ENCODE assay signal across 8 cellular contexts in the genomic region with DNA sequence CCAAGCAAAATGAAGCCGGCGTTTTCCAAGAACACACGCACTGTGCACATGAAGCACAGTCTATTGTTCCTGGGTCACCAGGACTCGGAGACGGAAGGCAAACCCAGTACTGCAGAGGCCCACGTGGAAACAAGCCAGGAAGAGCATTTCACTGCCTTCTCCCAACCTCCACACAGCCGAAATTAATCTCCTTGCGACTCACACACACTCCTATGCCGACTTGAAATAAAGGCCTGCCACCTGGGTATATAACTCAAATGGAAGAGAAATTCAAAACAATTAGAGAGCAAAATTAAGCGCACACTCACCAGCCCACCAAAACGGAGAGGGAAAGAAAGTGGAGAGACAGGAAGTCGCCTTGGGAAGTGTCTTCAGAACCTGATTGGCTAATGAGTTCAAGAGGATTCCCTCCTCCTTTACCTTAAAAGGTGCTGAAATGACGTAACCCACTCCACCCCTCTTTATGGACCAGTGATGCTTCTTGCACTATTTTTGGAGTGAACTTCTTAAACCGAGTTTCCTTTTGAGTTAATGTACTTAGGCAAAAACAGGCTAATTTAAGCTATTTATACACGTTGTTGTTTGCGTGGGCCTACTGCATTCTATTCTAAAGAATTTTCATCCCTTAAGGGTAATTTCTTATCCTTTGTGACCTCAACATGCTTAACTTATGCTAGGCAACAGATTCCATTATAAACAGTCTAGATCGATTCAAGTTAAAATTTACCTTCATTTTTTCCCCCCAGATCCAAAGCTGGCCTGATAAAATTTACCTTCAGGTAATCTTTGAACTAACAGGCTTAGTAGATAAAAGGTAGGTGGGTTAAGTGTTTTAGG. TPM values are rescaled to one million over a fixed set of nuclear protein-coding genes. Genes with fewer than 3 reads are reported as not detected.
DNase-seq lines count a peak whose midpoint lies in the region; TF ChIP-seq lines count a peak whose summit lies in the region.

A gene with protein sequence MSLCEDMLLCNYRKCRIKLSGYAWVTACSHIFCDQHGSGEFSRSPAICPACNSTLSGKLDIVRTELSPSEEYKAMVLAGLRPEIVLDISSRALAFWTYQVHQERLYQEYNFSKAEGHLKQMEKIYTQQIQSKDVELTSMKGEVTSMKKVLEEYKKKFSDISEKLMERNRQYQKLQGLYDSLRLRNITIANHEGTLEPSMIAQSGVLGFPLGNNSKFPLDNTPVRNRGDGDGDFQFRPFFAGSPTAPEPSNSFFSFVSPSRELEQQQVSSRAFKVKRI (minus strand): TSS at position 334 of the 837 bp plus-strand sequence. CDS start 16,756 bp downstream, outside the sequence.

- H3K9me3 ChIP-seq in HEK293 (ENCODE audit: control insufficient read depth, insufficient read depth, low read depth, low read length) (no peaks in the 10 kb centered on the region), MM.1S (replicated peaks; ENCODE audit: insufficient read depth, low read length) (no peaks in the 10 kb centered on the region), neutrophil (no peaks in the 10 kb centered on the region)

- POLR2A ChIA-PET in HEK293 (lab: Yijun Ruan, JAX) = interaction anchor here (0.8 to 3.7 kb wide), 4 partner anchors 9 to 129 kb away, joined by 3 to 57 read pairs (median 4); a partner anchor contains a TSS

- TF ChIP-seq CTCF in HEK293 (tag by site-specific recombination; IDR thresholded peaks at IDR 0.05) = no peak
- TF ChIP-seq CTCF in MM.1S (IDR thresholded peaks at IDR 0.05; ENCODE audit: low read length) = no peak
- no peak for TF ChIP-seq CTCF in neutrophil (IDR thresholded peaks at IDR 0.05)

- H3K4me1 Mint-ChIP-seq in activated naive CD8-positive, alpha-beta T cell treated with anti-CD3 and anti-CD28 coated beads for 36 hours = peaks cover 34% of the 10 kb centered on the region

- H3K36me3 ChIP-seq in HEK293 (ENCODE audit: control insufficient read depth in 2 of 2, insufficient read depth in 1 of 2, low read length in 2 of 2) (peaks cover 0 to 16% of the 10 kb centered on the region in 2 experiments; a peak in 2 of 3 replicates), MM.1S (replicated peaks; ENCODE audit: insufficient read depth, low read length) (no peaks in the 10 kb centered on the region), neutrophil (no peaks in the 10 kb centered on the region)

- H3K27me3 ChIP-seq in MM.1S (replicated peaks; ENCODE audit: insufficient read depth, low read length) (no peaks in the 10 kb centered on the region), neutrophil (no peaks in the 10 kb centered on the region)

- H3K27me3 Mint-ChIP-seq in activated naive CD8-positive, alpha-beta T cell treated with anti-CD3 and anti-CD28 coated beads for 36 hours = no peaks in the 10 kb centered on the region

- peak within 1 kb of the TSS; percentile 96 for H3K27ac Mint-ChIP-seq in activated naive CD8-positive, alpha-beta T cell treated with anti-CD3 and anti-CD28 coated beads for 36 hours

- peak within 1 kb of the TSS; percentile 74 for H3K4me2 ChIP-seq in MM.1S (ENCODE audit: low read depth, low read length)

- H3K4me1 ChIP-seq in HEK293 (ENCODE audit: control insufficient read depth, insufficient read depth, low read length) = peaks cover 6% of the 10 kb centered on the region
- no peaks in the 10 kb centered on the region for H3K4me1 ChIP-seq in MM.1S (ENCODE audit: low read length)
- H3K4me1 ChIP-seq in neutrophil (ENCODE audit: control insufficient read depth in 1 of 2, insufficient read depth in 1 of 2, low read depth in 1 of 2, low read length in 1 of 2) = peaks cover 11 to 13% of the 10 kb centered on the region in 2 experiments

- peak; percentile 75 for DNase-seq in MM.1S
- DNase-seq in SIG-M5 treated with dmso at 0.1 percent for 504 hours (lab: John Stamatoyannopoulos, UW; ENCODE audit: unreplicated experiment) = peak; percentile 96
- peak; percentile 31 for DNase-seq in activated naive CD8-positive, alpha-beta T cell treated with anti-CD3 and anti-CD28 coated beads for 36 hours
- DNase-seq in glomerular endothelial cell (ENCODE audit: extremely low read depth, low read depth, low spot score) = no peak
- peak; percentile 74 for DNase-seq in ureter (ENCODE audit: low spot score)

- no peaks in the 10 kb centered on the region for H3K9me3 Mint-ChIP-seq in activated naive CD8-positive, alpha-beta T cell treated with anti-CD3 and anti-CD28 coated beads for 36 hours

- peaks cover 26% of the 10 kb centered on the region for H3K36me3 Mint-ChIP-seq in activated naive CD8-positive, alpha-beta T cell treated with anti-CD3 and anti-CD28 coated beads for 36 hours

- CTCF ChIA-PET in HEK293 (lab: Yijun Ruan, JAX) = interaction anchor here (0.5 to 0.6 kb wide), 3 partner anchors 18 to 145 kb away, joined by 3 to 4 read pairs (median 3); no protein-coding TSS in a partner anchor

- H3K9ac ChIP-seq in MM.1S (ENCODE audit: low read length) = peak within 1 kb of the TSS; percentile 78

- peaks cover 6% of the 10 kb centered on the region; the same call in 1 of the 2 replicates for H3F3A ChIP-seq in MM.1S (ENCODE audit: insufficient read depth, low read length)

- TF ChIP-seq POLR2A in GM10847 (IDR thresholded peaks at IDR 0.05; ENCODE audit: extremely low read depth, insufficient read length) = peak; percentile 19

- peak within 1 kb of the TSS; percentile 99 for H3K4me3 Mint-ChIP-seq in activated naive CD8-positive, alpha-beta T cell treated with anti-CD3 and anti-CD28 coated beads for 36 hours

- no peaks in the 10 kb centered on the region for H4K20me1 ChIP-seq in MM.1S (ENCODE audit: insufficient read depth, low read length)

- H2AFZ ChIP-seq in MM.1S (ENCODE audit: low read length) = peak within 1 kb of the TSS; percentile 39

- H3K9me2 ChIP-seq in MM.1S (replicated peaks; ENCODE audit: insufficient read depth, low read length) = no peaks in the 10 kb centered on the region

- peaks cover 39% of the 10 kb centered on the region for H3K79me2 ChIP-seq in MM.1S (ENCODE audit: low read length)

- H3K4me3 ChIP-seq in HEK293 (ENCODE audit: low read depth, low read length) (peak within 1 kb of the TSS; percentile 58), MM.1S (ENCODE audit: low read length) (peak within 1 kb of the TSS; percentile 95), neutrophil (ENCODE audit: low read depth in 1 of 2, low read length in 1 of 2) (peak within 1 kb of the TSS; percentile 53 to 66)

- H3K27ac ChIP-seq in HEK293 (ENCODE audit: extremely low read depth, low read depth, low read length) (peak within 1 kb of the TSS; percentile 76), MM.1S (ENCODE audit: low read length) (peak within 1 kb of the TSS; percentile 66), neutrophil (peak within 1 kb of the TSS; percentile 23)

TF ChIP-seq in HEK293, 187 proteins besides CTCF, POLR2A, EP300 and RAD21 (continues in another document):
- TF ChIP-seq ZBTB21 (tag by site-specific recombination; IDR thresholded peaks at IDR 0.05) (0 out of 2 replicates have a peak, but pooled peaks have one; percentile 28), ZNF155 (tag by site-specific recombination; IDR thresholded peaks at IDR 0.05) (no peak), ZNF561 (tag by site-specific recombination; IDR thresholded peaks at IDR 0.05; ENCODE audit: borderline replicate concordance) (no peak; the same call in 1 of the 2 replicates), ZNF341 (tag by site-specific recombination; IDR thresholded peaks at IDR 0.05; ENCODE audit: low read depth) (no peak), MYNN (tag by site-specific recombination; IDR thresholded peaks at IDR 0.05; ENCODE audit: borderline replicate concordance) (no peak), ZNF792 (tag by site-specific recombination; IDR thresholded peaks at IDR 0.05) (no peak), ZNF391 (tag by site-specific recombination; IDR thresholded peaks at IDR 0.05; ENCODE audit: borderline replicate concordance, low read depth) (no peak), ZNF274 (IDR thresholded peaks at IDR 0.05; ENCODE audit: low read length) (no peak), ZNF274 (tag by site-specific recombination; IDR thresholded peaks at IDR 0.05; ENCODE audit: borderline replicate concordance) (no peak), ZNF335 (tag by site-specific recombination; conservative IDR thresholded peaks at IDR 0.05) (peak; percentile 79), ZNF514 (tag by site-specific recombination; IDR thresholded peaks at IDR 0.05) (no peak), REPIN1 (tag by site-specific recombination; IDR thresholded peaks at IDR 0.05; ENCODE audit: low read depth) (0 out of 2 replicates have a peak, but pooled peaks have one; percentile 66)
- TF ChIP-seq, protein P1, sequence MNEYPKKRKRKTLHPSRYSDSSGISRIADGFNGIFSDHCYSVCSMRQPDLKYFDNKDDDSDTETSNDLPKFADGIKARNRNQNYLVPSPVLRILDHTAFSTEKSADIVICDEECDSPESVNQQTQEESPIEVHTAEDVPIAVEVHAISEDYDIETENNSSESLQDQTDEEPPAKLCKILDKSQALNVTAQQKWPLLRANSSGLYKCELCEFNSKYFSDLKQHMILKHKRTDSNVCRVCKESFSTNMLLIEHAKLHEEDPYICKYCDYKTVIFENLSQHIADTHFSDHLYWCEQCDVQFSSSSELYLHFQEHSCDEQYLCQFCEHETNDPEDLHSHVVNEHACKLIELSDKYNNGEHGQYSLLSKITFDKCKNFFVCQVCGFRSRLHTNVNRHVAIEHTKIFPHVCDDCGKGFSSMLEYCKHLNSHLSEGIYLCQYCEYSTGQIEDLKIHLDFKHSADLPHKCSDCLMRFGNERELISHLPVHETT (tag by site-specific recombination; IDR thresholded peaks at IDR 0.05) = 0 out of 2 replicates have a peak, but pooled peaks have one; percentile 5
- TF ChIP-seq, protein P2, sequence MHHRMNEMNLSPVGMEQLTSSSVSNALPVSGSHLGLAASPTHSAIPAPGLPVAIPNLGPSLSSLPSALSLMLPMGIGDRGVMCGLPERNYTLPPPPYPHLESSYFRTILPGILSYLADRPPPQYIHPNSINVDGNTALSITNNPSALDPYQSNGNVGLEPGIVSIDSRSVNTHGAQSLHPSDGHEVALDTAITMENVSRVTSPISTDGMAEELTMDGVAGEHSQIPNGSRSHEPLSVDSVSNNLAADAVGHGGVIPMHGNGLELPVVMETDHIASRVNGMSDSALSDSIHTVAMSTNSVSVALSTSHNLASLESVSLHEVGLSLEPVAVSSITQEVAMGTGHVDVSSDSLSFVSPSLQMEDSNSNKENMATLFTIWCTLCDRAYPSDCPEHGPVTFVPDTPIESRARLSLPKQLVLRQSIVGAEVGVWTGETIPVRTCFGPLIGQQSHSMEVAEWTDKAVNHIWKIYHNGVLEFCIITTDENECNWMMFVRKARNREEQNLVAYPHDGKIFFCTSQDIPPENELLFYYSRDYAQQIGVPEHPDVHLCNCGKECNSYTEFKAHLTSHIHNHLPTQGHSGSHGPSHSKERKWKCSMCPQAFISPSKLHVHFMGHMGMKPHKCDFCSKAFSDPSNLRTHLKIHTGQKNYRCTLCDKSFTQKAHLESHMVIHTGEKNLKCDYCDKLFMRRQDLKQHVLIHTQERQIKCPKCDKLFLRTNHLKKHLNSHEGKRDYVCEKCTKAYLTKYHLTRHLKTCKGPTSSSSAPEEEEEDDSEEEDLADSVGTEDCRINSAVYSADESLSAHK (tag by site-specific recombination; IDR thresholded peaks at IDR 0.05) = no peak

RNA-seq across cellular contexts. Expression of the gene that starts here (rescaled TPM):
- total RNA-seq in activated naive CD8-positive, alpha-beta T cell treated with anti-CD3 and anti-CD28 coated beads for 36 hours = 10 to 100 TPM; 70.5 to 73.1 TPM
- 20.7 and 28.0 TPM in 2 replicates for total RNA-seq in glomerular endothelial cell
- total RNA-seq in ureter = 38.3 TPM

Comparison
In these comparisons a context has a peak if more than half of its experiments do, and no peak if none do; other contexts are left out.
1. H3K27ac ChIP-seq: peak in every context shown above with its lines; median percentile 76 in HEK293; 66 in MM.1S; 23 in neutrophil.